Comparison of ENCODE assay signal across 20 cellular contexts in genomic region chr2:85251070-85251616, GRCh38.
"Had no signal": no experiment of that assay in that cellular context is flagged by ENCODE, and none has a peak within 500 bp of the region (broad histone marks: within the 10 kb centered on the region; RNA-seq: fewer than 3 reads in every experiment).

No MANE protein-coding gene starts in this region.

- H3K4me1 Mint-ChIP-seq: activated CD4-positive, alpha-beta memory T cell treated with anti-CD3 and anti-CD28 coated beads, Interleukin-2, amount 10 ng/mL, durations not matched to agents 7 days and 5 days; central memory CD8-positive, alpha-beta T cell; T-helper 17 cell had no signal

- H3K9me3 Mint-ChIP-seq: activated CD4-positive, alpha-beta memory T cell treated with anti-CD3 and anti-CD28 coated beads, Interleukin-2, amount 10 ng/mL, durations not matched to agents 7 days and 5 days; activated T-cell treated with anti-CD3 and anti-CD28 coated beads, Interleukin-2, amount 50 U/mL, for 4 hours; central memory CD8-positive, alpha-beta T cell; stimulated activated naive B cell treated with anti-CD40 and anti-IgM and Interleukin-4, amounts not matched to agents 10 μg/mL and 1 μg/mL and 100 μg/mL, for 72 hours had no signal

- H3K27ac Mint-ChIP-seq: activated CD4-positive, alpha-beta memory T cell treated with anti-CD3 and anti-CD28 coated beads, Interleukin-2, amount 10 ng/mL, durations not matched to agents 7 days and 5 days; stimulated activated naive B cell treated with anti-CD40 and anti-IgM and Interleukin-4, amounts not matched to agents 10 μg/mL and 1 μg/mL and 100 μg/mL, for 72 hours; T-helper 17 cell had no signal

- H3K4me3 ChIP-seq: adrenal gland, heart left ventricle, lung, tibial artery, vagina had no signal

- ATAC-seq: activated T-cell treated with anti-CD3 and anti-CD28 coated beads, Interleukin-2, amount 50 U/mL, for 4 hours; heart left ventricle; stimulated activated naive B cell treated with anti-CD40 and anti-IgM and Interleukin-4, amounts not matched to agents 10 μg/mL and 1 μg/mL and 100 μg/mL, for 72 hours; T-helper 17 cell had no signal

- H3K9me3 ChIP-seq: adrenal gland, heart left ventricle, tibial artery, vagina had no signal

- H3K36me3 Mint-ChIP-seq: stimulated activated naive B cell treated with anti-CD40 and anti-IgM and Interleukin-4, amounts not matched to agents 10 μg/mL and 1 μg/mL and 100 μg/mL, for 72 hours had no signal

- H3K4me3 Mint-ChIP-seq: activated CD4-positive, alpha-beta memory T cell treated with anti-CD3 and anti-CD28 coated beads, Interleukin-2, amount 10 ng/mL, durations not matched to agents 7 days and 5 days; activated T-cell treated with anti-CD3 and anti-CD28 coated beads, Interleukin-2, amount 50 U/mL, for 4 hours; central memory CD8-positive, alpha-beta T cell; stimulated activated naive B cell treated with anti-CD40 and anti-IgM and Interleukin-4, amounts not matched to agents 10 μg/mL and 1 μg/mL and 100 μg/mL, for 72 hours; T-helper 17 cell had no signal

- H3K27me3 ChIP-seq: adrenal gland, heart left ventricle, tibial artery, vagina had no signal

- H3K36me3 ChIP-seq: adrenal gland, heart left ventricle, tibial artery, vagina had no signal

- H3K27me3 Mint-ChIP-seq: central memory CD8-positive, alpha-beta T cell; stimulated activated naive B cell treated with anti-CD40 and anti-IgM and Interleukin-4, amounts not matched to agents 10 μg/mL and 1 μg/mL and 100 μg/mL, for 72 hours had no signal

- FAIRE-seq: frontal cortex had no signal

- H3K27ac ChIP-seq: adrenal gland, epithelial cell of prostate had no signal

- DNase-seq: activated CD4-positive, alpha-beta memory T cell treated with anti-CD3 and anti-CD28 coated beads, Interleukin-2, amount 10 ng/mL, durations not matched to agents 7 days and 5 days; activated CD4-positive, alpha-beta T cell treated with anti-CD3 and anti-CD28 coated beads for 4 hours; activated effector memory CD4-positive, alpha-beta T cell treated with Interleukin-2 at 50 U/mL for 16 hours; activated naive CD4-positive, alpha-beta T cell treated with anti-CD3 and anti-CD28 coated beads, Interleukin-2, amount 50 U/mL, for 16 hours; activated T-cell treated with anti-CD3 and anti-CD28 coated beads, Interleukin-2, amount 50 U/mL, for 4 hours; adrenal gland; cortex of kidney; effector CD4-positive, alpha-beta T cell; heart left ventricle; midbrain; retina; stimulated activated CD4-positive, alpha-beta T cell treated with anti-CD3 and anti-CD28 coated beads, Interleukin-2, amount 100 ng/mL, for 48 hours; stimulated activated naive B cell treated with anti-CD40 and anti-IgM and Interleukin-4, amounts not matched to agents 10 μg/mL and 1 μg/mL and 100 μg/mL, for 72 hours; T-helper 17 cell; tibial artery had no signal
